ENCODE assay signal across 16 cellular contexts in the genomic region with DNA sequence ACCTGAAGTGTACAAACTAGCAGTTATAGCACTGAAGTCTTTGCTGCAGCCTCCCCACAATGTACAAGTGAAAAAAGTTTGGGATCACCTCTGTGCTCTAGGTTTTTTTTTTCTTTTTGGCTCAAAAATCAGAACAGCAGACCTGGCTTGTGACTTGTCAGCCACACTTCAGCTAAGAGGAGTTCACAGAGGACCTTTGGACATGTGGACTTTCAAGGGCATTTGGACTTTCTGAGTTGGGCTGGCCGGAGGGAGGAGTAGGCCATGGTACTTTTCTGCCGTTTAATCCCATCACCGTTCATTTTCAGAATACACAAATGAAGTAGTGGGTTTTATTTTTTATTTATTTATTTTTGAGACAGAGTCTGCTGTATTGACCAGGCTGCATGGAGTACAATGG. TPM values are rescaled to one million over a fixed set of nuclear protein-coding genes. Genes with fewer than 3 reads are reported as not detected.
DNase-seq lines count a peak whose midpoint lies in the region; ATAC-seq and TF ChIP-seq lines count a peak whose summit lies in the region.
"Had no signal": no experiment of that assay in that cellular context is flagged by ENCODE, and none has a peak within 500 bp of the region (broad histone marks: within the 10 kb centered on the region; RNA-seq: fewer than 3 reads in every experiment).

No MANE protein-coding gene starts in this region.

- H3K4me1 Mint-ChIP-seq in naive thymus-derived CD8-positive, alpha-beta T cell, result no peaks in the 10 kb centered on the region
- H3K4me1 Mint-ChIP-seq: B cell had no signal

- H3K27ac ChIP-seq in liver (ENCODE audit: low read depth in 1 of 2, low read length in 2 of 2), result no peak overlapping the region
- H3K27ac ChIP-seq: BLaER1 treated with 17β-estradiol and CSF1 and Interleukin-3, amounts not matched to agents 10 nM and 100 nM had no signal

- H3K36me3 ChIP-seq in liver (ENCODE audit: control insufficient read depth in 4 of 4, insufficient read depth in 3 of 4, low read depth in 1 of 4, low read length in 3 of 4), result no peaks in the 10 kb centered on the region
- H3K36me3 ChIP-seq: BLaER1 treated with 17β-estradiol and CSF1 and Interleukin-3, amounts not matched to agents 10 nM and 100 nM had no signal

- H3K27me3 ChIP-seq in liver (ENCODE audit: control insufficient read depth in 4 of 4, insufficient read depth in 4 of 4, low read length in 3 of 4), result no peaks in the 10 kb centered on the region
- H3K27me3 ChIP-seq: BLaER1 treated with 17β-estradiol and CSF1 and Interleukin-3, amounts not matched to agents 10 nM and 100 nM had no signal

- POLR2A ChIA-PET in naive thymus-derived CD8-positive, alpha-beta T cell (lab: Charles Lee), result no interaction called here

- peak; percentile 31 to 38 for TF ChIP-seq RAD21 in liver (IDR thresholded peaks at IDR 0.05)

- no peaks in the 10 kb centered on the region for H3K36me3 Mint-ChIP-seq in naive thymus-derived CD8-positive, alpha-beta T cell
- H3K36me3 Mint-ChIP-seq: CD8-positive, alpha-beta T cell had no signal

- intact Hi-C loops in Right ventricle myocardium superior (cut with DNase I) (no loop called here), cardiac septum (cut with DNase I) (no loop called here), left ventricle myocardium superior (cut with micrococcal nuclease) (no loop called here)

- 38% methylated on average over 3 of the region's 3 CpGs for WGBS in liver

- no peak overlapping the region for H3K27ac Mint-ChIP-seq in naive thymus-derived CD8-positive, alpha-beta T cell
- H3K27ac Mint-ChIP-seq: B cell; CD8-positive, alpha-beta T cell; GM23338 had no signal

- H3K4me3 ChIP-seq in liver (ENCODE audit: low read depth in 1 of 3, low read length in 3 of 3), result no peak overlapping the region
- H3K4me3 ChIP-seq: BLaER1 treated with 17β-estradiol and CSF1 and Interleukin-3, amounts not matched to agents 10 nM and 100 nM; GM23338 had no signal

- DNase-seq in Right ventricle myocardium superior (no peak), cardiac septum (ENCODE audit: low spot score) (no peak), left ventricle myocardium superior (no peak)
- no peak for DNase-seq in naive thymus-derived CD8-positive, alpha-beta T cell
- DNase-seq in activated CD4-positive, alpha-beta T cell treated with anti-CD3 and anti-CD28 coated beads for 4 hours, result no peak
- DNase-seq: 8988T; Calu3; CD8-positive, alpha-beta T cell; DMS79 treated with DMSO at 0.1 percent for 48 hours; GF-D8; HCEC 1CT had no signal

- no peaks in the 10 kb centered on the region for H3K9me3 ChIP-seq in liver (ENCODE audit: control insufficient read depth in 4 of 4, low read length in 3 of 4)

- H3K27me3 Mint-ChIP-seq in naive thymus-derived CD8-positive, alpha-beta T cell, result peaks cover 0 to 3% (median 0%) of the 10 kb centered on the region in 5 donors
- H3K27me3 Mint-ChIP-seq: B cell had no signal

- peaks cover 0 to 27% (median 25%) of the 10 kb centered on the region in 4 donors for H3K4me1 ChIP-seq in liver (ENCODE audit: control insufficient read depth in 4 of 4, insufficient read depth in 4 of 4, low read length in 3 of 4)

- no peak overlapping the region for H3K9ac ChIP-seq in liver (ENCODE audit: low read depth in 1 of 2, low read length in 2 of 2)
- H3K9ac ChIP-seq: BLaER1 treated with 17β-estradiol and CSF1 and Interleukin-3, amounts not matched to agents 10 nM and 100 nM had no signal

- no peak for TF ChIP-seq CTCF in liver (IDR thresholded peaks at IDR 0.05; ENCODE audit: low read depth, low read length, missing input control)

- peak; percentile 92 for ATAC-seq in Right ventricle myocardium superior (ENCODE audit: poor library complexity)
- ATAC-seq in left ventricle myocardium superior, result peak; percentile 87
- ATAC-seq in HG02642 (IDR thresholded peaks at IDR 0.05; ENCODE audit: poor library complexity, unreplicated experiment), result no peak
- no peak for ATAC-seq in naive thymus-derived CD8-positive, alpha-beta T cell
- ATAC-seq: CD8-positive, alpha-beta T cell; GM23338 had no signal

- H3K9me3 Mint-ChIP-seq in naive thymus-derived CD8-positive, alpha-beta T cell, result no peaks in the 10 kb centered on the region
- H3K9me3 Mint-ChIP-seq: CD8-positive, alpha-beta T cell had no signal

- no peak overlapping the region for H3K4me3 Mint-ChIP-seq in naive thymus-derived CD8-positive, alpha-beta T cell
- H3K4me3 Mint-ChIP-seq: B cell; CD8-positive, alpha-beta T cell; GM23338 had no signal

TF ChIP-seq in liver, 16 proteins besides CTCF, POLR2A, EP300 and RAD21:
- TF ChIP-seq FOXA1 (IDR thresholded peaks at IDR 0.05) (no peak), HNF4G (IDR thresholded peaks at IDR 0.05) (peak; percentile 89), SP1 (IDR thresholded peaks at IDR 0.05) (peak; percentile 56), ATF3 (IDR thresholded peaks at IDR 0.05) (no peak), YY1 (IDR thresholded peaks at IDR 0.05) (peak; percentile 22), NR2F2 (IDR thresholded peaks at IDR 0.05) (no peak), TAF1 (conservative IDR thresholded peaks at IDR 0.05) (no peak), FOXA2 (IDR thresholded peaks at IDR 0.05) (peak; percentile 16), REST (IDR thresholded peaks at IDR 0.05) (peak; percentile 12), EGR1 (IDR thresholded peaks at IDR 0.05; ENCODE audit: low read depth in 2 of 2) (no peak), HNF4A (conservative IDR thresholded peaks at IDR 0.05) (peak; percentile 97), JUND (IDR thresholded peaks at IDR 0.05) (peak in 1 of 2 donors; percentile 67), GABPA (IDR thresholded peaks at IDR 0.05 in 1 of 2, conservative IDR thresholded peaks at IDR 0.05 in 1 of 2) (no peak), RXRA (IDR thresholded peaks at IDR 0.05) (peak; percentile 71 to 86)
- TF ChIP-seq, protein P1, sequence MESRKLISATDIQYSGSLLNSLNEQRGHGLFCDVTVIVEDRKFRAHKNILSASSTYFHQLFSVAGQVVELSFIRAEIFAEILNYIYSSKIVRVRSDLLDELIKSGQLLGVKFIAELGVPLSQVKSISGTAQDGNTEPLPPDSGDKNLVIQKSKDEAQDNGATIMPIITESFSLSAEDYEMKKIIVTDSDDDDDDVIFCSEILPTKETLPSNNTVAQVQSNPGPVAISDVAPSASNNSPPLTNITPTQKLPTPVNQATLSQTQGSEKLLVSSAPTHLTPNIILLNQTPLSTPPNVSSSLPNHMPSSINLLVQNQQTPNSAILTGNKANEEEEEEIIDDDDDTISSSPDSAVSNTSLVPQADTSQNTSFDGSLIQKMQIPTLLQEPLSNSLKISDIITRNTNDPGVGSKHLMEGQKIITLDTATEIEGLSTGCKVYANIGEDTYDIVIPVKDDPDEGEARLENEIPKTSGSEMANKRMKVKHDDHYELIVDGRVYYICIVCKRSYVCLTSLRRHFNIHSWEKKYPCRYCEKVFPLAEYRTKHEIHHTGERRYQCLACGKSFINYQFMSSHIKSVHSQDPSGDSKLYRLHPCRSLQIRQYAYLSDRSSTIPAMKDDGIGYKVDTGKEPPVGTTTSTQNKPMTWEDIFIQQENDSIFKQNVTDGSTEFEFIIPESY (IDR thresholded peaks at IDR 0.05), result peak; percentile 46
- TF ChIP-seq, protein P2, sequence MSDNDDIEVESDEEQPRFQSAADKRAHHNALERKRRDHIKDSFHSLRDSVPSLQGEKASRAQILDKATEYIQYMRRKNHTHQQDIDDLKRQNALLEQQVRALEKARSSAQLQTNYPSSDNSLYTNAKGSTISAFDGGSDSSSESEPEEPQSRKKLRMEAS (IDR thresholded peaks at IDR 0.05), result peak; percentile 53

RNA-seq across cellular contexts. Expression of gene ACSL5, which starts 21.9 kb away (rescaled TPM):
- 6.0 TPM for total RNA-seq in Right ventricle myocardium superior
- total RNA-seq in cardiac septum, result 5.1 TPM
- total RNA-seq in left ventricle myocardium superior, result 6.3 TPM
- 100 to 1,000 TPM in 1 of 2 donors, 10 to 100 TPM in 1; 15.0 to 201 TPM for total RNA-seq in liver
- polyA plus RNA-seq in liver, result 10 to 100 TPM; 32.0 to 55.0 TPM
- 10 to 100 TPM; 31.7 to 35.8 TPM for total RNA-seq in naive thymus-derived CD8-positive, alpha-beta T cell
- 10 to 100 TPM; 52.1 to 69.5 (median 54.3) TPM for polyA plus RNA-seq in naive thymus-derived CD8-positive, alpha-beta T cell
- total RNA-seq: GM23338 had no signal
- polyA plus RNA-seq: GM23338 had no signal

Comparison
In these comparisons a context has a peak if more than half of its experiments do, and no peak if none do; other contexts are left out.
1. ATAC-seq: peak in Right ventricle myocardium superior (single experiment) and left ventricle myocardium superior (single experiment); none in HG02642 (single experiment) and naive thymus-derived CD8-positive, alpha-beta T cell (0 of 2).